In genomic region chr4:190068351-190068750, GRCh38 we compare ENCODE assay signal across 10 cellular contexts. TPM values are rescaled to one million over a fixed set of nuclear protein-coding genes. Genes with fewer than 3 reads are reported as not detected.
"Had no signal": no experiment of that assay in that cellular context is flagged by ENCODE, and none has a peak within 500 bp of the region (broad histone marks: within the 10 kb centered on the region; RNA-seq: fewer than 3 reads in every experiment).

No MANE protein-coding gene starts in this region.

RNA-seq across cellular contexts. Expression of gene DBET, which starts 4.0 kb away (rescaled TPM):
- total RNA-seq: activated CD4-positive, alpha-beta T cell treated with anti-CD3 and anti-CD28 coated beads, Interleukin-2, amount 10 ng/mL, durations not matched to agents 24 days and 14 days; activated CD8-positive, alpha-beta memory T cell treated with anti-CD3 and anti-CD28 coated beads for 36 hours; activated CD8-positive, alpha-beta T cell treated with anti-CD3 and anti-CD28 coated beads for 36 hours; activated naive CD4-positive, alpha-beta T cell treated with anti-CD3 and anti-CD28 coated beads, Interleukin-2, amount 50 U/mL, for 72 hours; activated T-cell treated with anti-CD3 and anti-CD28 coated beads, Interleukin-2, amount 50 U/mL, for 72 hours; activated T-helper 17 cell treated with anti-CD3 and anti-CD28 coated beads, Interleukin-2, amount 50 U/mL, for 72 hours; aorta; SJCRH30; T-helper 1 cell treated with Interleukin-12 subunit alpha and Interleukin-12 subunit beta and Interleukin-4 antibody, amounts not matched to agents 30 ng/mL and 1 ng/mL, for 36 hours; T-helper 2 cell treated with Interferon-gamma antibody and Interleukin-4, amounts not matched to agents 100 ng/mL and 5 ng/mL, for 36 hours had no signal
- polyA plus RNA-seq: aorta had no signal

RNA-seq across cellular contexts. Expression of gene FRG2, which starts 41.3 kb away (rescaled TPM):
- total RNA-seq: activated CD4-positive, alpha-beta T cell treated with anti-CD3 and anti-CD28 coated beads, Interleukin-2, amount 10 ng/mL, durations not matched to agents 24 days and 14 days; activated CD8-positive, alpha-beta T cell treated with anti-CD3 and anti-CD28 coated beads for 36 hours; activated T-cell treated with anti-CD3 and anti-CD28 coated beads, Interleukin-2, amount 50 U/mL, for 72 hours; aorta; T-helper 1 cell treated with Interleukin-12 subunit alpha and Interleukin-12 subunit beta and Interleukin-4 antibody, amounts not matched to agents 30 ng/mL and 1 ng/mL, for 36 hours; T-helper 2 cell treated with Interferon-gamma antibody and Interleukin-4, amounts not matched to agents 100 ng/mL and 5 ng/mL, for 36 hours had no signal
- polyA plus RNA-seq: aorta had no signal
